10 cellular contexts compared by ENCODE assay signal in the genomic region with DNA sequence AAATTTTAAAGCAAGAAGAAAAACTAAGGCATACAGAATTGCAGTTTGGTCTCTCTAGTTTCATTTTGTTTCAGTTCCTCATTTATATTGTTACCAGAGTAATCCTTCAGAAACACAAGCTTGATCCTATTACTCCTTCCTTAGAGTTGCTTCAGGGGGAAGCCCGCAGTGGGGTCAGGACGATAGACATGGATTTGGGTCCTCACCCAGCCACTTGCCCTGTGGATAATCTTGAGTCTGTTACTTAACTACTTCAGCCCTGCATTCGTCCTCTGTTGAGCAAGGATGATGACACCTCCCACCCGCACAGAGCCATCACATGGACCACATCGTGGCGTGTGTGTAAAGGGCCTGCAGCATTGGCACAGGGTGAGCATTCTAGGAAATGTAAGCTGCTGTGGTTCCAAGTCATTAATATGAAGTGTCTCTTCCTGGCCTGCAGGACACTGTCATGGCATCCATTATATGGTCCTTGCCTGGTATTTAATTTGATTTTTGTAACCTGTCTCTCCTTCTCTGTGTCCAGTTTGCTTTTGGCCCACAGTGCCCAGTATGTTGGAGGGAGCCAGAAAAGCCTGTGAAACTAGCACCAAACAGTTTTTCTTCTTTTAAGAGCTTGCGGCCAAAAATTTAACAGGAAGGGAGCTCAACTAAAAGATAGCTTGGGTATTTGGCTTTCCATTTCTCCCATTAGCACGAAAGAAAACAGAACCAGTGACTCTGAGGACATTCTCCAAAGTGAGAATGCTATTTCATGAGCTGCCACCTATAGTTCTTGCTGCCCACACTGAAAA.
DNase-seq lines count a peak whose midpoint lies in the region; ATAC-seq and TF ChIP-seq lines count a peak whose summit lies in the region.
"Had no signal": no experiment of that assay in that cellular context is flagged by ENCODE, and none has a peak within 500 bp of the region (broad histone marks: within the 10 kb centered on the region; RNA-seq: fewer than 3 reads in every experiment).

No MANE protein-coding gene starts in this region.

- H3K4me3 ChIP-seq in OCI-LY7 (ENCODE audit: low read depth, low read length, poor library complexity, severe bottlenecking): no peak overlapping the region
- H3K4me3 ChIP-seq in mesenchymal stem cell (ENCODE audit: insufficient read depth in 1 of 2, low read depth in 1 of 2, low read length in 2 of 2): no peak overlapping the region
- no peak overlapping the region for H3K4me3 ChIP-seq in CD8-positive, alpha-beta memory T cell (ENCODE audit: low read length)

- H3K27ac ChIP-seq in OCI-LY7 (ENCODE audit: low read depth, low read length, poor library complexity, severe bottlenecking) (no peak overlapping the region), mesenchymal stem cell (ENCODE audit: low read length, poor library complexity, severe bottlenecking) (no peak overlapping the region)
- H3K27ac ChIP-seq in CD8-positive, alpha-beta memory T cell (ENCODE audit: low read depth, low read length): no peak overlapping the region

- no peak overlapping the region for H3K18ac ChIP-seq in mesenchymal stem cell (ENCODE audit: low read depth in 1 of 2, low read length in 2 of 2)

- H3K4me1 Mint-ChIP-seq in CD8-positive, alpha-beta memory T cell: peaks cover 6 to 36% (median 13%) of the 10 kb centered on the region in 3 donors

- H3K9me2 ChIP-seq in OCI-LY7 (ENCODE audit: insufficient read depth, low read length): no peaks in the 10 kb centered on the region

- intact Hi-C loops in OCI-LY7 (cut with micrococcal nuclease; ENCODE audit: unreplicated experiment): no loop called here

- H2BK120ac ChIP-seq in mesenchymal stem cell (ENCODE audit: low read depth, low read length): no peak overlapping the region

- H2AFZ ChIP-seq in OCI-LY7 (ENCODE audit: low read length) (no peak overlapping the region), mesenchymal stem cell (ENCODE audit: low read depth, low read length) (no peak overlapping the region)

- ATAC-seq in HG02588 (IDR thresholded peaks at IDR 0.05; ENCODE audit: unreplicated experiment): peak; percentile 50
- ATAC-seq: activated CD8-positive, alpha-beta memory T cell treated with anti-CD3 and anti-CD28 coated beads, Interleukin-2, amount 10 ng/mL, durations not matched to agents 7 days and 5 days had no signal

- peak overlapping the region in 1 of 8 donors; percentile 68 for H3K27ac Mint-ChIP-seq in CD8-positive, alpha-beta memory T cell
- H3K27ac Mint-ChIP-seq: activated CD8-positive, alpha-beta memory T cell treated with anti-CD3 and anti-CD28 coated beads, Interleukin-2, amount 10 ng/mL, durations not matched to agents 7 days and 5 days had no signal

- BruUV-seq in OCI-LY7 (replicated peaks; lab: Mats Ljungman, UMichigan): no TSS peak

- no peak overlapping the region for H2BK5ac ChIP-seq in mesenchymal stem cell (ENCODE audit: low read depth, low read length, poor library complexity, severe bottlenecking)

- no peak overlapping the region for H2BK12ac ChIP-seq in mesenchymal stem cell (ENCODE audit: low read length in 2 of 2)

- H3K36me3 Mint-ChIP-seq in CD8-positive, alpha-beta memory T cell: peaks cover 0 to 3% (median 0%) of the 10 kb centered on the region in 3 donors
- H3K36me3 Mint-ChIP-seq: activated CD8-positive, alpha-beta memory T cell treated with anti-CD3 and anti-CD28 coated beads, Interleukin-2, amount 10 ng/mL, durations not matched to agents 7 days and 5 days had no signal

- peak overlapping the region; percentile 14 for H3K9ac ChIP-seq in mesenchymal stem cell (ENCODE audit: low read length)

- H3K4me2 ChIP-seq in OCI-LY7 (ENCODE audit: low read length) (peak overlapping the region; percentile 51), mesenchymal stem cell (ENCODE audit: low read length, poor library complexity, severe bottlenecking) (no peak overlapping the region)

- no peaks in the 10 kb centered on the region for H3K36me3 ChIP-seq in OCI-LY7 (ENCODE audit: insufficient read depth, low read length)
- no peaks in the 10 kb centered on the region for H3K36me3 ChIP-seq in mesenchymal stem cell (ENCODE audit: control insufficient read depth in 1 of 2, insufficient read depth in 2 of 2, low read depth in 1 of 2, low read length in 2 of 2)
- no peaks in the 10 kb centered on the region for H3K36me3 ChIP-seq in CD8-positive, alpha-beta memory T cell (ENCODE audit: insufficient read depth, low read length)

- POLR2A ChIA-PET in OCI-LY7 (lab: Charles Lee): interaction anchor here (1.1 to 3.0 kb wide), 6 partner anchors 9 to 77 kb away, joined by 3 to 12 read pairs (median 6); no protein-coding TSS in a partner anchor
- POLR2A ChIA-PET in CD8-positive, alpha-beta memory T cell (lab: Charles Lee): no interaction called here

- CTCF ChIA-PET in OCI-LY7 (lab: Charles Lee; ENCODE audit: unreplicated experiment): interaction anchor here (0.6 kb wide), 1 partner anchor 55 kb away, joined by 4 read pairs; no protein-coding TSS in a partner anchor
- CTCF ChIA-PET in CD8-positive, alpha-beta memory T cell (lab: Charles Lee): interaction anchor here (1.0 to 1.1 kb wide), 2 partner anchors 9 to 12 kb away, joined by 3 read pairs; no protein-coding TSS in a partner anchor

- H2AK5ac ChIP-seq in mesenchymal stem cell (ENCODE audit: low read length, severe bottlenecking): no peak overlapping the region

- 92% methylated on average over 7 of the region's 8 CpGs for WGBS in mesenchymal stem cell

- DNase-seq in Ammon's horn (ENCODE audit: low spot score) (peak; percentile 51), OCI-LY7 (ENCODE audit: low spot score) (peak; percentile 17), mesenchymal stem cell (no peak), NCI-H2227 (lab: John Stamatoyannopoulos, UW; ENCODE audit: unreplicated experiment) (no peak), GM10266 (ENCODE audit: extremely low spot score) (no peak)
- no peak for DNase-seq in effector CD8-positive, alpha-beta T cell (lab: John Stamatoyannopoulos, UW)
- no peak for DNase-seq in CD8-positive, alpha-beta memory T cell
- DNase-seq: activated CD8-positive, alpha-beta memory T cell treated with anti-CD3 and anti-CD28 coated beads, Interleukin-2, amount 10 ng/mL, durations not matched to agents 7 days and 5 days; NCI-H1930 had no signal

- no peak overlapping the region for H2BK15ac ChIP-seq in mesenchymal stem cell (ENCODE audit: low read depth, poor library complexity, severe bottlenecking)

- H4K20me1 ChIP-seq in OCI-LY7 (ENCODE audit: insufficient read depth, low read length): no peaks in the 10 kb centered on the region

- H3K4me1 ChIP-seq in OCI-LY7 (ENCODE audit: insufficient read depth, low read length, poor library complexity, severe bottlenecking) (peaks cover 33% of the 10 kb centered on the region), mesenchymal stem cell (ENCODE audit: control insufficient read depth, insufficient read depth, low read depth, low read length) (peaks cover 6% of the 10 kb centered on the region)
- no peaks in the 10 kb centered on the region for H3K4me1 ChIP-seq in CD8-positive, alpha-beta memory T cell (ENCODE audit: insufficient read depth, low read length)

- no peaks in the 10 kb centered on the region for H3K79me1 ChIP-seq in mesenchymal stem cell (replicated peaks; ENCODE audit: low read length, poor library complexity, severe bottlenecking)

- no peak overlapping the region for H4K8ac ChIP-seq in mesenchymal stem cell (ENCODE audit: low read length)

- H3K14ac ChIP-seq in mesenchymal stem cell (ENCODE audit: low read length in 2 of 2): no peak overlapping the region

- H4K91ac ChIP-seq in mesenchymal stem cell (ENCODE audit: low read length): no peak overlapping the region

- H3K4me3 Mint-ChIP-seq in CD8-positive, alpha-beta memory T cell: no peak overlapping the region
- H3K4me3 Mint-ChIP-seq: activated CD8-positive, alpha-beta memory T cell treated with anti-CD3 and anti-CD28 coated beads, Interleukin-2, amount 10 ng/mL, durations not matched to agents 7 days and 5 days had no signal

- H3K23ac ChIP-seq in mesenchymal stem cell (ENCODE audit: low read length in 2 of 2): no peak overlapping the region

- no peaks in the 10 kb centered on the region for H3K27me3 ChIP-seq in mesenchymal stem cell (ENCODE audit: control insufficient read depth in 1 of 2, insufficient read depth in 1 of 2, low read length in 2 of 2)
- no peaks in the 10 kb centered on the region for H3K27me3 ChIP-seq in CD8-positive, alpha-beta memory T cell (ENCODE audit: insufficient read depth, low read length, poor library complexity, severe bottlenecking)

- H3K79me2 ChIP-seq in OCI-LY7 (ENCODE audit: insufficient read depth, low read depth, low read length): no peaks in the 10 kb centered on the region

- no peaks in the 10 kb centered on the region for H3K9me3 Mint-ChIP-seq in CD8-positive, alpha-beta memory T cell

- H3K9me3 ChIP-seq in OCI-LY7 (ENCODE audit: low read length) (no peaks in the 10 kb centered on the region), mesenchymal stem cell (ENCODE audit: control insufficient read depth, low read length) (no peaks in the 10 kb centered on the region)
- H3K9me3 ChIP-seq in CD8-positive, alpha-beta memory T cell (ENCODE audit: low read length): no peaks in the 10 kb centered on the region

- no peak for TF ChIP-seq CTCF in OCI-LY7 (conservative IDR thresholded peaks at IDR 0.05; ENCODE audit: low read length)
- TF ChIP-seq CTCF in GM10266 (IDR thresholded peaks at IDR 0.05; ENCODE audit: control insufficient read depth, insufficient read depth, low read depth, missing control alignments): no peak

- no peak overlapping the region for H3K4ac ChIP-seq in mesenchymal stem cell (ENCODE audit: low read depth in 1 of 2, low read length in 2 of 2)

- peaks cover 0 to 5% of the 10 kb centered on the region in 2 donors for H3K27me3 Mint-ChIP-seq in CD8-positive, alpha-beta memory T cell
- H3K27me3 Mint-ChIP-seq: activated CD8-positive, alpha-beta memory T cell treated with anti-CD3 and anti-CD28 coated beads, Interleukin-2, amount 10 ng/mL, durations not matched to agents 7 days and 5 days had no signal

Comparison
In these comparisons a context has a peak if more than half of its experiments do, and no peak if none do; other contexts are left out.
1. DNase-seq: peak in Ammon's horn (single experiment) and OCI-LY7 (single experiment); none in mesenchymal stem cell (single experiment), NCI-H2227 (single experiment), GM10266 (single experiment), effector CD8-positive, alpha-beta T cell (single experiment) and CD8-positive, alpha-beta memory T cell (0 of 5).